Comparison of ENCODE assay signal across 8 cellular contexts in genomic region chr12:75944097-75944904, GRCh38.
DNase-seq lines count a peak whose midpoint lies in the region; ATAC-seq and TF ChIP-seq lines count a peak whose summit lies in the region.

No MANE protein-coding gene starts in this region.

- ATAC-seq in GM21447 (IDR thresholded peaks at IDR 0.05; ENCODE audit: unreplicated experiment) = peak; percentile 93

- H3K27me3 ChIP-seq in HL-60 (ENCODE audit: insufficient read depth, poor library complexity, severe bottlenecking) = no peaks in the 10 kb centered on the region

- H3K4me1 Mint-ChIP-seq in T-helper 2 cell treated with Interferon-gamma antibody and Interleukin-4, amounts not matched to agents 5 μg/mL and 100 μg/mL, for 36 hours (ENCODE audit: low read depth) = peaks cover 25% of the 10 kb centered on the region

- peaks cover 3% of the 10 kb centered on the region for H3K9me3 Mint-ChIP-seq in T-helper 2 cell treated with Interferon-gamma antibody and Interleukin-4, amounts not matched to agents 5 μg/mL and 100 μg/mL, for 36 hours

- DNase-seq in GM04503 (ENCODE audit: low read depth) (peak; percentile 75), HL-60 (ENCODE audit: low read depth in 1 of 2, low spot score in 1 of 2) (peak; percentile 7 to 29), fibroblast of mammary gland (ENCODE audit: low read depth) (peak; percentile 83), pons (ENCODE audit: low spot score) (peak; percentile 40), NCI-H524 (lab: John Stamatoyannopoulos, UW) (no peak), anterior cingulate cortex (lab: John Stamatoyannopoulos, UW) (no peak)
- peak; percentile 71 for DNase-seq in T-helper 2 cell treated with Interferon-gamma antibody and Interleukin-4, amounts not matched to agents 5 μg/mL and 100 μg/mL, for 36 hours (ENCODE audit: low spot score)

- H3K27ac Mint-ChIP-seq in T-helper 2 cell treated with Interferon-gamma antibody and Interleukin-4, amounts not matched to agents 5 μg/mL and 100 μg/mL, for 36 hours = peak overlapping the region; percentile 94

- H3K27ac ChIP-seq in HL-60 (replicated peaks) = peak overlapping the region; percentile 65

- no peaks in the 10 kb centered on the region for H3K36me3 Mint-ChIP-seq in T-helper 2 cell treated with Interferon-gamma antibody and Interleukin-4, amounts not matched to agents 5 μg/mL and 100 μg/mL, for 36 hours (ENCODE audit: low read depth)

- no peak overlapping the region for H3K4me3 ChIP-seq in HL-60 (replicated peaks; ENCODE audit: insufficient read depth, low read length)
- H3K4me3 ChIP-seq in fibroblast of mammary gland (ENCODE audit: control insufficient read depth, low read depth, low read length) = no peak overlapping the region

- H3K4me3 Mint-ChIP-seq in T-helper 2 cell treated with Interferon-gamma antibody and Interleukin-4, amounts not matched to agents 5 μg/mL and 100 μg/mL, for 36 hours = peak overlapping the region; percentile 71

- no peaks in the 10 kb centered on the region for H3K27me3 Mint-ChIP-seq in T-helper 2 cell treated with Interferon-gamma antibody and Interleukin-4, amounts not matched to agents 5 μg/mL and 100 μg/mL, for 36 hours (ENCODE audit: low read depth)

- TF ChIP-seq CTCF in HL-60 (IDR thresholded peaks at IDR 0.05; ENCODE audit: insufficient read depth, low read length) (no peak), fibroblast of mammary gland (conservative IDR thresholded peaks at IDR 0.05; ENCODE audit: control insufficient read depth, insufficient read depth, low read depth, low read length) (no peak)

Comparison
In these comparisons a context has a peak if more than half of its experiments do, and no peak if none do; other contexts are left out.
1. DNase-seq: peak in GM04503 (single experiment), HL-60 (2 of 2), T-helper 2 cell treated with Interferon-gamma antibody and Interleukin-4, amounts not matched to agents 5 μg/mL and 100 μg/mL, for 36 hours (single experiment), fibroblast of mammary gland (single experiment) and pons (single experiment); none in NCI-H524 (0 of 2) and anterior cingulate cortex (0 of 58).